ENCODE assay signal across 30 cellular contexts in genomic region chr4:98694076-98694475, GRCh38.
"Had no signal": no experiment of that assay in that cellular context is flagged by ENCODE, and none has a peak within 500 bp of the region (broad histone marks: within the 10 kb centered on the region; RNA-seq: fewer than 3 reads in every experiment).

No MANE protein-coding gene starts in this region.

- H3K27ac ChIP-seq: brain microvascular endothelial cell, cardiac muscle cell, SJCRH30, SK-N-MC, WERI-Rb-1 had no signal

- H3K4me1 ChIP-seq: SJCRH30 had no signal

- H3K27ac Mint-ChIP-seq: activated CD4-positive, alpha-beta T cell treated with anti-CD3 and anti-CD28 coated beads, Interleukin-2, amount 10 ng/mL, durations not matched to agents 24 days and 14 days; activated CD8-positive, alpha-beta T cell treated with anti-CD3 and anti-CD28 coated beads, Interleukin-2, amount 10 ng/mL, durations not matched to agents 7 days and 5 days; activated naive CD4-positive, alpha-beta T cell treated with anti-CD3 and anti-CD28 coated beads for 36 hours; activated naive CD8-positive, alpha-beta T cell treated with anti-CD3 and anti-CD28 coated beads for 36 hours; activated T-helper 1 cell treated with anti-CD3 and anti-CD28 coated beads, Interleukin-12 subunit alpha, Interleukin-12 subunit beta, Interleukin-2, Interleukin-4 antibody, amounts not matched to agents 30 ng/mL and 10 ng/mL and 1 ng/mL, durations not matched to agents 14 hours and 24 hours and 36 hours had no signal

- ATAC-seq: activated CD8-positive, alpha-beta T cell treated with anti-CD3 and anti-CD28 coated beads, Interleukin-2, amount 10 ng/mL, durations not matched to agents 7 days and 5 days; activated T-cell treated with anti-CD3 and anti-CD28 coated beads, Interleukin-2, amount 50 U/mL, for 4 hours; Panc1 had no signal

- H3K4me3 Mint-ChIP-seq: activated CD4-positive, alpha-beta T cell treated with anti-CD3 and anti-CD28 coated beads, Interleukin-2, amount 10 ng/mL, durations not matched to agents 24 days and 14 days; activated CD8-positive, alpha-beta T cell treated with anti-CD3 and anti-CD28 coated beads, Interleukin-2, amount 10 ng/mL, durations not matched to agents 7 days and 5 days; activated naive CD4-positive, alpha-beta T cell treated with anti-CD3 and anti-CD28 coated beads for 36 hours; activated naive CD8-positive, alpha-beta T cell treated with anti-CD3 and anti-CD28 coated beads for 36 hours; activated T-cell treated with anti-CD3 and anti-CD28 coated beads, Interleukin-2, amount 50 U/mL, for 4 hours; activated T-helper 1 cell treated with anti-CD3 and anti-CD28 coated beads, Interleukin-12 subunit alpha, Interleukin-12 subunit beta, Interleukin-2, Interleukin-4 antibody, amounts not matched to agents 30 ng/mL and 10 ng/mL and 1 ng/mL, durations not matched to agents 14 hours and 24 hours and 36 hours had no signal

- DNase-seq: activated CD4-positive, alpha-beta T cell treated with anti-CD3 and anti-CD28 coated beads, Interleukin-2, amount 10 ng/mL, durations not matched to agents 24 days and 14 days; activated CD4-positive, alpha-beta T cell treated with anti-CD3 and anti-CD28 coated beads, Interleukin-2, amount 50 U/mL, for 4 hours; activated CD8-positive, alpha-beta memory T cell treated with anti-CD3 and anti-CD28 coated beads, Interleukin-2, amount 50 U/mL, for 4 hours; activated CD8-positive, alpha-beta T cell treated with anti-CD3 and anti-CD28 coated beads, Interleukin-2, amount 10 ng/mL, durations not matched to agents 7 days and 5 days; activated gamma-delta T cell treated with Interleukin-2 at 50 U/mL for 16 hours; activated naive CD4-positive, alpha-beta T cell treated with anti-CD3 and anti-CD28 coated beads for 36 hours; activated naive CD8-positive, alpha-beta T cell treated with anti-CD3 and anti-CD28 coated beads for 36 hours; activated T-cell treated with anti-CD3 and anti-CD28 coated beads for 4 hours; activated T-cell treated with anti-CD3 and anti-CD28 coated beads, Interleukin-2, amount 50 U/mL, for 4 hours; amniotic stem cell; aorta; brain microvascular endothelial cell; Karpas-422; KBM-7; NCI-H1105 treated with DMSO at 0.1 percent for 48 hours; NCI-H1436; NCI-H1694; NCI-H1930; NCI-H2081 treated with DMSO at 0.1 percent for 48 hours; NCI-H226; NCI-H446 treated with DMSO at 0.1 percent for 48 hours; NCI-H524; SHP77; SJCRH30; T1000; WERI-Rb-1 had no signal

- H3K27me3 Mint-ChIP-seq: activated CD4-positive, alpha-beta T cell treated with anti-CD3 and anti-CD28 coated beads, Interleukin-2, amount 10 ng/mL, durations not matched to agents 24 days and 14 days; activated naive CD8-positive, alpha-beta T cell treated with anti-CD3 and anti-CD28 coated beads for 36 hours had no signal

- H3K36me3 ChIP-seq: brain microvascular endothelial cell, cardiac muscle cell, SJCRH30, WERI-Rb-1 had no signal

- H3K27me3 ChIP-seq: brain microvascular endothelial cell, cardiac muscle cell, SJCRH30 had no signal

- H3K4me3 ChIP-seq: cardiac muscle cell, SJCRH30, SK-N-MC had no signal
